ENCODE assay signal across 8 cellular contexts in the genomic region with DNA sequence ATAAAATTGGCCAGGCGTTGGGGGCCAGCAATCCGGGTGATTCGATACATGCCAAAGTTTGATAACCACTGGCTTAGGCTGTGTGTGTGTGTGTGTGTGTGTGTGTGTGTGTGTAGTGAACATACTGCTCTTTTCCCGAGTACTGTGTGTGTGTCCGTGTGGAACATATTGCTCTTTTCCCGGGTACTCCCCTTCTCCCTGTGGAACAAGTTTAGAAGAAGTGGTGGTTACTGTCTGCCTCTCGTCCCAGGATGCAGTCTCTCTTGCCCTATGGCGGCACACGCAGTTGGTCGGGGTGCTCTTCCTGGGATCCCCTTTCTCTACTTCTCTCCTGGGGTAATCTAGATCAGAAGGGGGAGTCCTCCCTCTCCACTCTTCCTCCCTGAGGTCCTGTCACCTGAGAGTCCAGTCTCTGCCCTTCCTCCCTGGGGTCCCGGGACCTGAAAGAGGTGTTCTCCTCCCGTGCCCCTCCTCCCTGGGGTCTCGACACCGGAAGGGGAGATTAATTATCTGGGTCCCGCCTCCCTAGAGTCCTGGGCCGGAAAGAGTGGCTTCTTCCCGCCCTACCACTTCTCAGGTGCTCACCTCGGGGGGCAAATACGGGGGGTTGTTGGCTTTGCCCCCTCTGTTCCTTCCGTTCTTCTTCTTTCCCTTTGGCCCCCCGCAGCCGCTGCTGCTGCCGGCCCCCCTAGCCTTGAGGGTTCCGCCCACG. TPM values are rescaled to one million over a fixed set of nuclear protein-coding genes. Genes with fewer than 3 reads are reported as not detected.
DNase-seq lines count a peak whose midpoint lies in the region; ATAC-seq and TF ChIP-seq lines count a peak whose summit lies in the region.

No MANE protein-coding gene starts in this region.

- no peak for TF ChIP-seq RAD21 in liver (IDR thresholded peaks at IDR 0.05)

- peak overlapping the region; percentile 96 for H3K4me3 ChIP-seq in BE2C (ENCODE audit: low read depth, low read length)
- H3K4me3 ChIP-seq in coronary artery, result peak overlapping the region; percentile 86
- peak overlapping the region; percentile 71 to 91 (median 80) for H3K4me3 ChIP-seq in liver (ENCODE audit: low read depth in 1 of 3, low read length in 3 of 3)

- peak overlapping the region; percentile 69 to 85 for H3K9ac ChIP-seq in liver (ENCODE audit: low read depth in 1 of 2, low read length in 2 of 2)

- H3K4me1 ChIP-seq in BE2C (peaks cover 11% of the 10 kb centered on the region; the same call in 1 of the 2 replicates), liver (ENCODE audit: control insufficient read depth in 4 of 4, insufficient read depth in 4 of 4, low read length in 3 of 4) (peaks cover 0 to 23% (median 14%) of the 10 kb centered on the region in 4 donors)

- peak; percentile 37 for ATAC-seq in GM19395 (IDR thresholded peaks at IDR 0.05; ENCODE audit: unreplicated experiment)
- ATAC-seq in GM21381 (IDR thresholded peaks at IDR 0.05; ENCODE audit: unreplicated experiment), result no peak

- H3K27ac ChIP-seq in coronary artery (peak overlapping the region; percentile 95 to 97), liver (ENCODE audit: low read depth in 1 of 2, low read length in 2 of 2) (peak overlapping the region; percentile 62 to 81)

- H3K27me3 ChIP-seq in BE2C, result no peaks in the 10 kb centered on the region
- no peaks in the 10 kb centered on the region for H3K27me3 ChIP-seq in liver (ENCODE audit: control insufficient read depth in 4 of 4, insufficient read depth in 4 of 4, low read length in 3 of 4)

- H3K9me3 ChIP-seq in BE2C, result no peaks in the 10 kb centered on the region
- no peaks in the 10 kb centered on the region for H3K9me3 ChIP-seq in liver (ENCODE audit: control insufficient read depth in 4 of 4, low read length in 3 of 4)

- peaks cover 27% of the 10 kb centered on the region for H3K36me3 ChIP-seq in BE2C
- H3K36me3 ChIP-seq in liver (ENCODE audit: control insufficient read depth in 4 of 4, insufficient read depth in 3 of 4, low read depth in 1 of 4, low read length in 3 of 4), result peaks cover 3 to 19% (median 13%) of the 10 kb centered on the region in 4 donors

- WGBS in liver, result under 1% methylated on average over 25 of the region's 25 CpGs

- TF ChIP-seq CTCF in BE2C (IDR thresholded peaks at IDR 0.05; ENCODE audit: low read depth, low read length) (no peak), coronary artery (IDR thresholded peaks at IDR 0.05) (no peak), liver (IDR thresholded peaks at IDR 0.05; ENCODE audit: low read depth, low read length, missing input control) (no peak)

- DNase-seq in BE2C, result peak; percentile 54
- peak; percentile 37 for DNase-seq in NCI-H1092 treated with DMSO at 0.1 percent for 48 hours (lab: John Stamatoyannopoulos, UW)
- peak; percentile 39 for DNase-seq in activated CD4-positive, alpha-beta T cell treated with anti-CD3 and anti-CD28 coated beads for 1 hour
- peak; percentile 81 for DNase-seq in coronary artery (ENCODE audit: low spot score)
- DNase-seq in stimulated activated CD8-positive, alpha-beta memory T cell treated with anti-CD3 and anti-CD28 coated beads, Interleukin-12 subunit alpha, Interleukin-12 subunit beta, amount 100 ng/mL, for 1 hour (ENCODE audit: low read depth), result peak; percentile 30

TF ChIP-seq in liver, 16 proteins besides CTCF, POLR2A, EP300 and RAD21:
- peak; percentile 51 for TF ChIP-seq NR2F2 (IDR thresholded peaks at IDR 0.05)
- TF ChIP-seq FOXA2 (IDR thresholded peaks at IDR 0.05), result no peak
- peak in 1 of 2 donors; percentile 5 for TF ChIP-seq RXRA (IDR thresholded peaks at IDR 0.05)

RNA-seq across cellular contexts. Expression of gene GTPBP2, which starts 0.5 kb away (rescaled TPM):
- polyA plus RNA-seq in BE2C (2012; ENCODE audit: insufficient read depth, insufficient read length, low read depth), result 221 TPM
- 10 to 100 TPM; 21.8 to 69.1 TPM for total RNA-seq in liver
- polyA plus RNA-seq in liver, result 10 to 100 TPM in 1 of 2 donors, 1 to 10 TPM in 1; 7.9 to 10.5 TPM

RNA-seq across cellular contexts. Expression of gene MAD2L1BP, which starts 7.1 kb away (rescaled TPM):
- 189 TPM for polyA plus RNA-seq in BE2C (2012; ENCODE audit: insufficient read depth, insufficient read length, low read depth)
- 10 to 100 TPM; 11.2 to 16.9 TPM for total RNA-seq in liver
- polyA plus RNA-seq in liver, result 10 to 100 TPM; 15.2 to 17.3 TPM

RNA-seq across cellular contexts. Expression of gene RSPH9, which starts 16.3 kb away (rescaled TPM):
- polyA plus RNA-seq in BE2C (2012; ENCODE audit: insufficient read depth, insufficient read length, low read depth), result 1.2 TPM
- total RNA-seq in liver, result under 1 TPM; under 0.01 to 0.19 TPM
- under 1 TPM; 0.09 to 0.15 TPM for polyA plus RNA-seq in liver

RNA-seq across cellular contexts. Expression of gene POLH, which starts 52.6 kb away (rescaled TPM):
- polyA plus RNA-seq in BE2C (2012; ENCODE audit: insufficient read depth, insufficient read length, low read depth), result 11.6 TPM
- total RNA-seq in liver, result 1 to 10 TPM; 6.9 to 7.5 TPM
- 1 to 10 TPM; 1.9 to 2.5 TPM for polyA plus RNA-seq in liver

RNA-seq across cellular contexts. Expression of gene XPO5, which starts 52.7 kb away (rescaled TPM):
- 95.2 TPM for polyA plus RNA-seq in BE2C (2012; ENCODE audit: insufficient read depth, insufficient read length, low read depth)
- total RNA-seq in liver, result 10 to 100 TPM; 12.7 to 15.8 TPM
- polyA plus RNA-seq in liver, result 1 to 10 TPM; 6.1 to 6.8 TPM

Comparison
In these comparisons a context has a peak if more than half of its experiments do, and no peak if none do; other contexts are left out.
1. DNase-seq: peak in every context shown above with its lines; median percentile 81 in coronary artery; 54 in BE2C; 39 in activated CD4-positive, alpha-beta T cell treated with anti-CD3 and anti-CD28 coated beads for 1 hour; 37 in NCI-H1092 treated with DMSO at 0.1 percent for 48 hours; 30 in stimulated activated CD8-positive, alpha-beta memory T cell treated with anti-CD3 and anti-CD28 coated beads, Interleukin-12 subunit alpha, Interleukin-12 subunit beta, amount 100 ng/mL, for 1 hour.